Comparison of ENCODE assay signal across 27 cellular contexts in the genomic region with DNA sequence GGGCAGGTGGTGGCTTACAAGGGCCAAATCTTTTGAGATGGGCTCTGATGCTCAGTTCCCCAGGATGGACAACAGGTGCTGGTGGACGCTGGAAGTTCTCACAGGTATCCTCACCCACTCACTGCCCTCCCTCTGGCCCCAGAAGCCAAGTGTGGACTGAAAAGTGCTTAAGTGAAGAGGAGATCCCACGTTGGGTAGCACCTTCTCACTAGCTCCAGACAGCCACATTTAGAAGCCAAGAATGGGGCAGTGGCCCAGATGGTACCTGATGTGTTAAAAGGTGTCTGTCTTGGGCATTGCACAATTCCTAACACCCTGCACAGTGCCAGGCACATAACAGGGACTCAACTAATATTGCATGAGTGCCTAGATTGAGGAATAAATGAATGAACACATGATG.
"Had no signal": no experiment of that assay in that cellular context is flagged by ENCODE, and none has a peak within 500 bp of the region (broad histone marks: within the 10 kb centered on the region; RNA-seq: fewer than 3 reads in every experiment).

No MANE protein-coding gene starts in this region.

- DNase-seq: heart right ventricle; islet precursor cell; left ventricle myocardium inferior; mesendoderm; midbrain; mucosa of descending colon; naive thymus-derived CD4-positive, alpha-beta T cell; nephron progenitor cell; ovary; retina; right cardiac atrium; sigmoid colon; small intestine; stimulated activated CD4-positive, alpha-beta T cell treated with anti-CD3 and anti-CD28 coated beads, Interleukin-1b, Interleukin-23, amount 100 ng/mL, for 48 hours; stimulated activated CD4-positive, alpha-beta T cell treated with anti-CD3 and anti-CD28 coated beads, Interleukin-2, amount 100 ng/mL, for 48 hours; stimulated activated CD4-positive, alpha-beta T cell treated with anti-CD3 and anti-CD28 coated beads, Interleukin-4, amount 100 ng/mL, for 4 hours; stimulated activated CD8-positive, alpha-beta memory T cell treated with anti-CD3 and anti-CD28 coated beads, Interleukin-4, amount 100 ng/mL, for 48 hours; stimulated activated naive CD4-positive, alpha-beta T cell treated with Interleukin-2 at 50 U/mL for 16 hours; stimulated activated naive CD8-positive, alpha-beta T cell treated with anti-CD3 and anti-CD28 coated beads, Interleukin-15, amount 100 ng/mL, for 72 hours; substantia nigra; uterus had no signal

- H3K4me3 ChIP-seq: heart right ventricle, hepatocyte, left ventricle myocardium inferior, lung, mucosa of descending colon, neural progenitor cell, ovary, prostate gland, sigmoid colon, tibial nerve, uterus had no signal

- H3K9me3 ChIP-seq: heart right ventricle, left ventricle myocardium inferior, mucosa of descending colon, ovary, prostate gland, sigmoid colon, tibial nerve, uterus had no signal

- H3K4me2 ChIP-seq: hepatocyte, neural progenitor cell had no signal

- H3K36me3 ChIP-seq: heart right ventricle, left ventricle myocardium inferior, neural progenitor cell, ovary, prostate gland, sigmoid colon, tibial nerve, uterus had no signal

- H3K9ac ChIP-seq: neural progenitor cell had no signal

- H2AFZ ChIP-seq: hepatocyte, neural progenitor cell had no signal

- FAIRE-seq: small intestine had no signal

- H3K27ac ChIP-seq: heart right ventricle, hepatocyte, left ventricle myocardium inferior, neural progenitor cell, ovary, prostate gland, sigmoid colon, tibial nerve, uterus had no signal

- H3K4me1 ChIP-seq: heart right ventricle, left ventricle myocardium inferior, prostate gland, sigmoid colon, tibial nerve, uterus had no signal

- ATAC-seq: heart right ventricle; mucosa of descending colon; naive thymus-derived CD4-positive, alpha-beta T cell; right cardiac atrium; stimulated activated memory B cell treated with anti-CD40 and anti-IgM and Interleukin-4, amounts not matched to agents 10 μg/mL and 1 μg/mL and 100 μg/mL, for 72 hours; stimulated activated naive CD8-positive, alpha-beta T cell treated with anti-CD3 and anti-CD28 coated beads, Interleukin-15, amount 100 ng/mL, for 72 hours had no signal

- H3K27me3 ChIP-seq: hepatocyte, neural progenitor cell, ovary, sigmoid colon, tibial nerve, uterus had no signal
